Comparison of ENCODE assay signal across 1 cellular context in the genomic region with DNA sequence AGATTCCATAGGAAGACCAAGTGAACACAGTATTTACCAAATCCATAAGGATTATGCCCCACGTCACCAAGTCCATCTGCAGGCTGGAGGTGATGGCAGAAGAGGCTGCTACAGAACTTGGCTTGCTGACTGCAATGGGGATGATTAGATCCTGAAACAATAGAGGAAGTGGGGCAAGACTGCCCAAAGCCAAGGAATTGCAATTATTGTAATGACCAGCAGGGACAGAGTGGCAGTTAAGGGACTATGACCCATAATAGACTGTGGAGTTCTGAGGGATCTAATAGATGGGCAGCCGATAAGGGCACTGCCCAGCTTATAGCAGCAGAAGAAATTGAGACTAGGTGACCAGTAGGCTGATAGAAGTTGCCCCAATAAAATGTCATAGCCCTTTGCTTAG.
TF ChIP-seq lines count a peak whose summit lies in the region.

No MANE protein-coding gene starts in this region.

TF ChIP-seq in HCT116, 20 proteins besides CTCF, POLR2A, EP300 and RAD21 (continued from another document):
- TF ChIP-seq, protein P1, sequence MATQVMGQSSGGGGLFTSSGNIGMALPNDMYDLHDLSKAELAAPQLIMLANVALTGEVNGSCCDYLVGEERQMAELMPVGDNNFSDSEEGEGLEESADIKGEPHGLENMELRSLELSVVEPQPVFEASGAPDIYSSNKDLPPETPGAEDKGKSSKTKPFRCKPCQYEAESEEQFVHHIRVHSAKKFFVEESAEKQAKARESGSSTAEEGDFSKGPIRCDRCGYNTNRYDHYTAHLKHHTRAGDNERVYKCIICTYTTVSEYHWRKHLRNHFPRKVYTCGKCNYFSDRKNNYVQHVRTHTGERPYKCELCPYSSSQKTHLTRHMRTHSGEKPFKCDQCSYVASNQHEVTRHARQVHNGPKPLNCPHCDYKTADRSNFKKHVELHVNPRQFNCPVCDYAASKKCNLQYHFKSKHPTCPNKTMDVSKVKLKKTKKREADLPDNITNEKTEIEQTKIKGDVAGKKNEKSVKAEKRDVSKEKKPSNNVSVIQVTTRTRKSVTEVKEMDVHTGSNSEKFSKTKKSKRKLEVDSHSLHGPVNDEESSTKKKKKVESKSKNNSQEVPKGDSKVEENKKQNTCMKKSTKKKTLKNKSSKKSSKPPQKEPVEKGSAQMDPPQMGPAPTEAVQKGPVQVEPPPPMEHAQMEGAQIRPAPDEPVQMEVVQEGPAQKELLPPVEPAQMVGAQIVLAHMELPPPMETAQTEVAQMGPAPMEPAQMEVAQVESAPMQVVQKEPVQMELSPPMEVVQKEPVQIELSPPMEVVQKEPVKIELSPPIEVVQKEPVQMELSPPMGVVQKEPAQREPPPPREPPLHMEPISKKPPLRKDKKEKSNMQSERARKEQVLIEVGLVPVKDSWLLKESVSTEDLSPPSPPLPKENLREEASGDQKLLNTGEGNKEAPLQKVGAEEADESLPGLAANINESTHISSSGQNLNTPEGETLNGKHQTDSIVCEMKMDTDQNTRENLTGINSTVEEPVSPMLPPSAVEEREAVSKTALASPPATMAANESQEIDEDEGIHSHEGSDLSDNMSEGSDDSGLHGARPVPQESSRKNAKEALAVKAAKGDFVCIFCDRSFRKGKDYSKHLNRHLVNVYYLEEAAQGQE (IDR thresholded peaks at IDR 0.05; ENCODE audit: low read depth): no peak
- TF ChIP-seq EZH2phosphoT487 (IDR thresholded peaks at IDR 0.05; ENCODE audit: borderline replicate concordance): no peak
- TF ChIP-seq CBX3 (IDR thresholded peaks at IDR 0.05; ENCODE audit: low read depth): no peak
- no peak for TF ChIP-seq JUND (IDR thresholded peaks at IDR 0.05)
- no peak for TF ChIP-seq SIN3A (IDR thresholded peaks at IDR 0.05; ENCODE audit: low read depth)
- TF ChIP-seq POLR2AphosphoS5 (IDR thresholded peaks at IDR 0.05; ENCODE audit: low read depth, low read length): no peak
- TF ChIP-seq, protein P2, sequence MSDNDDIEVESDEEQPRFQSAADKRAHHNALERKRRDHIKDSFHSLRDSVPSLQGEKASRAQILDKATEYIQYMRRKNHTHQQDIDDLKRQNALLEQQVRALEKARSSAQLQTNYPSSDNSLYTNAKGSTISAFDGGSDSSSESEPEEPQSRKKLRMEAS (IDR thresholded peaks at IDR 0.05): no peak
- TF ChIP-seq EGR1 (IDR thresholded peaks at IDR 0.05; ENCODE audit: low read depth): no peak
- no peak for TF ChIP-seq ZNF274 (IDR thresholded peaks at IDR 0.05; ENCODE audit: low read depth, low read length)
- TF ChIP-seq FOSL1 (IDR thresholded peaks at IDR 0.05; ENCODE audit: low read depth): no peak
- TF ChIP-seq EZH2 (IDR thresholded peaks at IDR 0.05): no peak
- TF ChIP-seq YY1 (IDR thresholded peaks at IDR 0.05; ENCODE audit: extremely low read depth, insufficient replicate concordance, low read depth, low read length): no peak
- TF ChIP-seq ELF1 (IDR thresholded peaks at IDR 0.05; ENCODE audit: borderline replicate concordance, low read depth): no peak
- TF ChIP-seq CEBPB (IDR thresholded peaks at IDR 0.05; ENCODE audit: low read depth): no peak
- no peak for TF ChIP-seq SRF (IDR thresholded peaks at IDR 0.05; ENCODE audit: low read depth)
